Comparison of ENCODE assay signal across 6 cellular contexts in the genomic region with DNA sequence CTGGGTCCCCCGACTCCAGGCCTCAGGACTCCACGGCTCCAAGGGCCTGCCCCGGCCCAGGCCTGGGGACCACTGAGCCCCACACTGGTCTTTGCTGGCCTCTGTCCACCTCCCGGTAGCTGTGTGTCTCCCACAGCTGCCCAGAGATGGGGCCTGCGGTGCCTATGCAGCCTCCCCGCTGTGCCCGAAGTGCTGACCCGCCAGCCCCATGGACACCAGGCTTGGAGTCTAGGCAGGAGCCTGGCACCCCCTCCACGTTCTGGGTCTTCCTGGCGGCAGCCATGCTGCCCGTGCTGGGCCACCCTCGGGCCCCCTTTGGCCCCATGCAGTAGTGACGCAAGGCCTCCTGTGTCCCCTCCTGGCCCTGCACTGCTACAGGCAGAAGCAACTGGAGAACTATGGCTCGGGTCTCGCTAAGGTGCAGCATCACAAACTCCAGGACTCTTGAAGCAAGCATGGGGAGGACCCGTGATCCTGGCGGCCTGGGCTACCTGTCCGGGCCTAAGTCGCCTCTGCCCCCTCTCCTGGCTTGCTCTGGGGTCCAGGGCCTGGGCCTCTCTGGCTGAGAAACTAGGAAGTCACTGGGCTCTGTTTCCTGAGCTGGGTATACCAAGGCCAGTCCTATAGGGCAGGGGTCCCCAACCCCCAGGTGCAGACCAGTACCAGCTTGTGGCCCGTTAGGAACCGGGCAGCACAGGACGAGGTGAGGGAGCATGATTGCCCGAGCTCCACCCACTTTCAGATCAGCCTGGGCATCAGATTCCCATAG. TPM values are rescaled to one million over a fixed set of nuclear protein-coding genes. Genes with fewer than 3 reads are reported as not detected.
DNase-seq lines count a peak whose midpoint lies in the region; ATAC-seq lines count a peak whose summit lies in the region.

No MANE protein-coding gene starts in this region.

- H3K27me3 Mint-ChIP-seq in activated CD4-positive, alpha-beta T cell treated with anti-CD3 and anti-CD28 coated beads for 36 hours = no peaks in the 10 kb centered on the region

- H3K9ac ChIP-seq in mesendoderm (ENCODE audit: low read length) = peak overlapping the region; percentile 97

- peaks cover 21% of the 10 kb centered on the region for H3K36me3 Mint-ChIP-seq in activated CD4-positive, alpha-beta T cell treated with anti-CD3 and anti-CD28 coated beads for 36 hours (ENCODE audit: low read depth)
- peaks cover 16 to 21% of the 10 kb centered on the region in 2 donors for H3K36me3 Mint-ChIP-seq in activated naive CD4-positive, alpha-beta T cell treated with anti-CD3 and anti-CD28 coated beads, Interleukin-2, amount 50 U/mL, for 72 hours

- POLR2A ChIA-PET in activated CD4-positive, alpha-beta T cell treated with anti-CD3 and anti-CD28 coated beads for 36 hours (lab: Charles Lee) = no interaction called here

- H3K79me1 ChIP-seq in mesendoderm (ENCODE audit: low read length) = peaks cover 7% of the 10 kb centered on the region

- DNase-seq in activated CD4-positive, alpha-beta T cell treated with anti-CD3 and anti-CD28 coated beads for 36 hours = peak; percentile 39
- no peak for DNase-seq in activated CD4-positive, alpha-beta T cell treated with anti-CD3 and anti-CD28 coated beads for 4 hours
- DNase-seq in activated naive CD4-positive, alpha-beta T cell treated with anti-CD3 and anti-CD28 coated beads, Interleukin-2, amount 50 U/mL, for 72 hours (ENCODE audit: low spot score in 2 of 2) = no peak
- DNase-seq in mesendoderm (no peak), NCI-H1092 (lab: John Stamatoyannopoulos, UW) (no peak)

- no peak overlapping the region for H3K18ac ChIP-seq in mesendoderm (ENCODE audit: low read length)

- no peaks in the 10 kb centered on the region for H3K9me3 Mint-ChIP-seq in activated CD4-positive, alpha-beta T cell treated with anti-CD3 and anti-CD28 coated beads for 36 hours (ENCODE audit: low read depth)
- no peaks in the 10 kb centered on the region for H3K9me3 Mint-ChIP-seq in activated naive CD4-positive, alpha-beta T cell treated with anti-CD3 and anti-CD28 coated beads, Interleukin-2, amount 50 U/mL, for 72 hours

- H3K23ac ChIP-seq in mesendoderm (ENCODE audit: low read length) = no peak overlapping the region

- peak overlapping the region; percentile 96 for H3K56ac ChIP-seq in mesendoderm (ENCODE audit: low read length)

- H3K4me1 ChIP-seq in mesendoderm (ENCODE audit: control insufficient read depth, low read depth, low read length) = peaks cover 3% of the 10 kb centered on the region

- H2BK120ac ChIP-seq in mesendoderm (ENCODE audit: low read depth, low read length) = no peak overlapping the region

- H3K27me3 ChIP-seq in mesendoderm (ENCODE audit: insufficient read depth, low read length, poor library complexity) = no peaks in the 10 kb centered on the region

- H2BK5ac ChIP-seq in mesendoderm (ENCODE audit: low read length) = no peak overlapping the region

- H3K4ac ChIP-seq in mesendoderm (ENCODE audit: low read depth, low read length) = no peak overlapping the region

- peak overlapping the region; percentile 48 for H2AK5ac ChIP-seq in mesendoderm (ENCODE audit: low read length)

- peak; percentile 4 for ATAC-seq in activated CD4-positive, alpha-beta T cell treated with anti-CD3 and anti-CD28 coated beads for 36 hours
- ATAC-seq in activated naive CD4-positive, alpha-beta T cell treated with anti-CD3 and anti-CD28 coated beads, Interleukin-2, amount 50 U/mL, for 72 hours = peak in 1 of 2 donors; percentile 5
- no peak for ATAC-seq in HG03378 (IDR thresholded peaks at IDR 0.05; ENCODE audit: unreplicated experiment)

- H3K27ac ChIP-seq in mesendoderm (ENCODE audit: low read depth, low read length) = no peak overlapping the region

- H3K4me3 ChIP-seq in mesendoderm (ENCODE audit: low read length) = peak overlapping the region; percentile 86

- intact Hi-C loops in activated CD4-positive, alpha-beta T cell treated with anti-CD3 and anti-CD28 coated beads for 36 hours (cut with DNase I, micrococcal nuclease) = loop anchor here (10.0 kb wide), 2 partner anchors 170 to 1200 kb away; partner anchors contain the start of gene NSD2 (in 1 of the 2)

- no peak overlapping the region for H2BK15ac ChIP-seq in mesendoderm (replicated peaks; ENCODE audit: low read depth)

- H3K36me3 ChIP-seq in mesendoderm (ENCODE audit: control insufficient read depth, insufficient read depth, low read length) = peaks cover 3% of the 10 kb centered on the region

- peak overlapping the region; percentile 80 for H3K4me3 Mint-ChIP-seq in activated CD4-positive, alpha-beta T cell treated with anti-CD3 and anti-CD28 coated beads for 36 hours

- peak overlapping the region; percentile 74 for H3K4me2 ChIP-seq in mesendoderm (ENCODE audit: low read length)

- no peak overlapping the region for H4K5ac ChIP-seq in mesendoderm (ENCODE audit: low read length)

- H3K79me2 ChIP-seq in mesendoderm (ENCODE audit: control insufficient read depth, insufficient read depth, low read length) = peaks cover 6% of the 10 kb centered on the region

- whole genome bisulfite sequencing in mesendoderm (ENCODE audit: extremely low coverage, insufficient coverage, low lambda C conversion rate) = no CpG with 5 or more reads among the region's 23 CpGs

- CTCF ChIA-PET in activated CD4-positive, alpha-beta T cell treated with anti-CD3 and anti-CD28 coated beads for 36 hours (lab: Charles Lee) = interaction anchor here (0.6 kb wide), 1 partner anchor 72 kb away, joined by 4 read pairs; no protein-coding TSS in a partner anchor

- peaks cover 13% of the 10 kb centered on the region for H3K4me1 Mint-ChIP-seq in activated CD4-positive, alpha-beta T cell treated with anti-CD3 and anti-CD28 coated beads for 36 hours

- H3K27ac Mint-ChIP-seq in activated CD4-positive, alpha-beta T cell treated with anti-CD3 and anti-CD28 coated beads for 36 hours = peak overlapping the region; percentile 78
- peak overlapping the region; percentile 81 to 90 for H3K27ac Mint-ChIP-seq in activated naive CD4-positive, alpha-beta T cell treated with anti-CD3 and anti-CD28 coated beads, Interleukin-2, amount 50 U/mL, for 72 hours

- H4K8ac ChIP-seq in mesendoderm (ENCODE audit: low read depth, low read length) = peak overlapping the region; percentile 5

RNA-seq across cellular contexts. Expression of gene MYL5, which starts 0.9 kb away (rescaled TPM):
- total RNA-seq in activated CD4-positive, alpha-beta T cell treated with anti-CD3 and anti-CD28 coated beads for 36 hours = 10 to 100 TPM; 13.7 to 16.4 TPM
- 10 to 100 TPM in 1 of 2 donors, 1 to 10 TPM in 1; 7.4 to 21.8 TPM for total RNA-seq in activated naive CD4-positive, alpha-beta T cell treated with anti-CD3 and anti-CD28 coated beads, Interleukin-2, amount 50 U/mL, for 72 hours
- polyA plus RNA-seq in mesendoderm (2013, experiment 1 of 2) = 4.5 TPM
- 4.6 TPM for polyA plus RNA-seq in mesendoderm (2013, experiment 2 of 2)

RNA-seq across cellular contexts. Expression of gene ATP5ME, which starts 1.1 kb away (rescaled TPM):
- total RNA-seq in activated CD4-positive, alpha-beta T cell treated with anti-CD3 and anti-CD28 coated beads for 36 hours = 100 to 1,000 TPM; 147 to 210 TPM
- 100 to 1,000 TPM; 131 to 221 TPM for total RNA-seq in activated naive CD4-positive, alpha-beta T cell treated with anti-CD3 and anti-CD28 coated beads, Interleukin-2, amount 50 U/mL, for 72 hours
- polyA plus RNA-seq in mesendoderm (2013, experiment 1 of 2) = 1,265 TPM
- polyA plus RNA-seq in mesendoderm (2013, experiment 2 of 2) = 1,279 TPM

RNA-seq across cellular contexts. Expression of gene SLC49A3, which starts 13.7 kb away (rescaled TPM):
- under 1 TPM; 0.09 to 0.39 TPM for total RNA-seq in activated CD4-positive, alpha-beta T cell treated with anti-CD3 and anti-CD28 coated beads for 36 hours
- 1 to 10 TPM in 1 of 2 donors, under 1 TPM in 1; 0.59 to 1.3 TPM for total RNA-seq in activated naive CD4-positive, alpha-beta T cell treated with anti-CD3 and anti-CD28 coated beads, Interleukin-2, amount 50 U/mL, for 72 hours
- polyA plus RNA-seq in mesendoderm (2013, experiment 1 of 2) = 0.91 TPM
- 0.84 TPM for polyA plus RNA-seq in mesendoderm (2013, experiment 2 of 2)

RNA-seq across cellular contexts. Expression of gene PCGF3, which starts 30.4 kb away (rescaled TPM):
- total RNA-seq in activated CD4-positive, alpha-beta T cell treated with anti-CD3 and anti-CD28 coated beads for 36 hours = 10 to 100 TPM; 20.6 to 22.5 TPM
- total RNA-seq in activated naive CD4-positive, alpha-beta T cell treated with anti-CD3 and anti-CD28 coated beads, Interleukin-2, amount 50 U/mL, for 72 hours = 10 to 100 TPM; 23.0 to 25.9 TPM
- 30.3 TPM for polyA plus RNA-seq in mesendoderm (2013, experiment 1 of 2)
- polyA plus RNA-seq in mesendoderm (2013, experiment 2 of 2) = 31.4 TPM

RNA-seq across cellular contexts. Expression of gene PDE6B, which starts 49.8 kb away (rescaled TPM):
- 10 to 100 TPM; 16.2 to 17.2 TPM for total RNA-seq in activated CD4-positive, alpha-beta T cell treated with anti-CD3 and anti-CD28 coated beads for 36 hours
- total RNA-seq in activated naive CD4-positive, alpha-beta T cell treated with anti-CD3 and anti-CD28 coated beads, Interleukin-2, amount 50 U/mL, for 72 hours = 10 to 100 TPM in 1 of 2 donors, 1 to 10 TPM in 1; 8.4 to 16.6 TPM
- 0.93 TPM for polyA plus RNA-seq in mesendoderm (2013, experiment 1 of 2)
- polyA plus RNA-seq in mesendoderm (2013, experiment 2 of 2) = 1.2 TPM
